Comparison of ENCODE assay signal across 11 cellular contexts in genomic region chr12:109513977-109514376, GRCh38.
"Had no signal": no experiment of that assay in that cellular context is flagged by ENCODE, and none has a peak within 500 bp of the region (broad histone marks: within the 10 kb centered on the region; RNA-seq: fewer than 3 reads in every experiment).

No MANE protein-coding gene starts in this region.

- DNase-seq: activated B cell treated with CpG ODN at 0.5 μM for 24 hours; activated CD4-positive, alpha-beta T cell treated with anti-CD3 and anti-CD28 coated beads, Interleukin-2, amount 10 ng/mL, durations not matched to agents 7 days and 5 days; activated CD8-positive, alpha-beta memory T cell treated with anti-CD3 and anti-CD28 coated beads for 24 hours; effector memory CD4-positive, alpha-beta T cell; hypothalamus; left cardiac atrium; natural killer cell; nucleus accumbens; small intestine had no signal

- H3K9me3 ChIP-seq: gastroesophageal sphincter, right atrium auricular region had no signal

- ATAC-seq: gastroesophageal sphincter, left cardiac atrium, natural killer cell had no signal

- H3K27ac ChIP-seq: gastroesophageal sphincter, right atrium auricular region had no signal

- H3K27me3 ChIP-seq: gastroesophageal sphincter, right atrium auricular region had no signal

- H3K4me3 ChIP-seq: gastroesophageal sphincter, right atrium auricular region had no signal
